ENCODE assay signal across 22 cellular contexts in genomic region chr14:33068626-33069025, GRCh38.
DNase-seq lines count a peak whose midpoint lies in the region; ATAC-seq, FAIRE-seq and TF ChIP-seq lines count a peak whose summit lies in the region.
"Had no signal": no experiment of that assay in that cellular context is flagged by ENCODE, and none has a peak within 500 bp of the region (broad histone marks: within the 10 kb centered on the region; RNA-seq: fewer than 3 reads in every experiment).

No MANE protein-coding gene starts in this region.

- no peaks in the 10 kb centered on the region for H3K9me3 Mint-ChIP-seq in osteocyte (ENCODE audit: unreplicated experiment)
- H3K9me3 Mint-ChIP-seq in chondrocyte (ENCODE audit: low read depth): no peaks in the 10 kb centered on the region

- H3K4me3 ChIP-seq in bronchial epithelial cell (ENCODE audit: low read depth, low read length): no peak overlapping the region
- H3K4me3 ChIP-seq: PC-9 had no signal

- FAIRE-seq in bronchial epithelial cell (lab: Jason Lieb, UNC): peak; percentile 52
- FAIRE-seq: H1, HTR-8/SVneo had no signal

- H3K36me3 ChIP-seq in bronchial epithelial cell (ENCODE audit: control insufficient read depth, insufficient read depth, low read length): no peaks in the 10 kb centered on the region

- H3K27ac Mint-ChIP-seq in osteocyte (ENCODE audit: unreplicated experiment): no peak overlapping the region
- no peak overlapping the region for H3K27ac Mint-ChIP-seq in chondrocyte (ENCODE audit: unreplicated experiment)
- H3K27ac Mint-ChIP-seq: B cell had no signal

- no peaks in the 10 kb centered on the region for H3K4me1 Mint-ChIP-seq in osteocyte (ENCODE audit: unreplicated experiment)
- no peaks in the 10 kb centered on the region for H3K4me1 Mint-ChIP-seq in chondrocyte (ENCODE audit: low read depth)
- H3K4me1 Mint-ChIP-seq: B cell had no signal

- DNase-seq in A172 (ENCODE audit: low spot score) (peak; percentile 62), M059J (ENCODE audit: low read depth) (peak; percentile 90), bronchial epithelial cell (ENCODE audit: low read depth) (no peak), osteocyte (ENCODE audit: extremely low spot score, unreplicated experiment) (peak; percentile 73), chondrocyte (ENCODE audit: low spot score) (no peak)
- no peak for DNase-seq in stimulated activated CD4-positive, alpha-beta T cell treated with anti-CD3 and anti-CD28 coated beads, Interleukin-2, amount 100 ng/mL, for 24 hours
- DNase-seq: 8988T, Calu3, DMS53, IMR-90, MM.1S, NCI-H1092, NCI-H1436 treated with DMSO at 0.1 percent for 48 hours, NCI-H2029, NCI-H345, NCI-H524 treated with DMSO at 0.1 percent for 48 hours, PC-9 had no signal

- no peaks in the 10 kb centered on the region for H3K27me3 ChIP-seq in bronchial epithelial cell (ENCODE audit: control insufficient read depth, insufficient read depth, low read length)

- TF ChIP-seq CTCF in bronchial epithelial cell (IDR thresholded peaks at IDR 0.05; ENCODE audit: insufficient read depth, low read length, severe bottlenecking) (no peak), osteocyte (IDR thresholded peaks at IDR 0.05) (no peak), chondrocyte (IDR thresholded peaks at IDR 0.05) (no peak)

- no peak overlapping the region for H3K4me3 Mint-ChIP-seq in osteocyte (ENCODE audit: unreplicated experiment)
- H3K4me3 Mint-ChIP-seq in chondrocyte (ENCODE audit: unreplicated experiment): no peak overlapping the region
- H3K4me3 Mint-ChIP-seq: B cell had no signal

- ATAC-seq in GM18517 (IDR thresholded peaks at IDR 0.05; ENCODE audit: unreplicated experiment) (no peak), GM18870 (IDR thresholded peaks at IDR 0.05; ENCODE audit: unreplicated experiment) (no peak)

- no peaks in the 10 kb centered on the region for H3K27me3 Mint-ChIP-seq in osteocyte (ENCODE audit: unreplicated experiment)
- no peaks in the 10 kb centered on the region for H3K27me3 Mint-ChIP-seq in chondrocyte (ENCODE audit: low read depth)
- H3K27me3 Mint-ChIP-seq: B cell had no signal

- no peaks in the 10 kb centered on the region for H3K36me3 Mint-ChIP-seq in osteocyte (ENCODE audit: unreplicated experiment)
- no peaks in the 10 kb centered on the region for H3K36me3 Mint-ChIP-seq in chondrocyte (ENCODE audit: low read depth)

Comparison
In these comparisons a context has a peak if more than half of its experiments do, and no peak if none do; other contexts are left out.
1. DNase-seq: peak in A172 (single experiment), M059J (single experiment) and osteocyte (single experiment); none in bronchial epithelial cell (single experiment), stimulated activated CD4-positive, alpha-beta T cell treated with anti-CD3 and anti-CD28 coated beads, Interleukin-2, amount 100 ng/mL, for 24 hours (0 of 2) and chondrocyte (single experiment).